Comparison of ENCODE assay signal across 18 cellular contexts in the genomic region with DNA sequence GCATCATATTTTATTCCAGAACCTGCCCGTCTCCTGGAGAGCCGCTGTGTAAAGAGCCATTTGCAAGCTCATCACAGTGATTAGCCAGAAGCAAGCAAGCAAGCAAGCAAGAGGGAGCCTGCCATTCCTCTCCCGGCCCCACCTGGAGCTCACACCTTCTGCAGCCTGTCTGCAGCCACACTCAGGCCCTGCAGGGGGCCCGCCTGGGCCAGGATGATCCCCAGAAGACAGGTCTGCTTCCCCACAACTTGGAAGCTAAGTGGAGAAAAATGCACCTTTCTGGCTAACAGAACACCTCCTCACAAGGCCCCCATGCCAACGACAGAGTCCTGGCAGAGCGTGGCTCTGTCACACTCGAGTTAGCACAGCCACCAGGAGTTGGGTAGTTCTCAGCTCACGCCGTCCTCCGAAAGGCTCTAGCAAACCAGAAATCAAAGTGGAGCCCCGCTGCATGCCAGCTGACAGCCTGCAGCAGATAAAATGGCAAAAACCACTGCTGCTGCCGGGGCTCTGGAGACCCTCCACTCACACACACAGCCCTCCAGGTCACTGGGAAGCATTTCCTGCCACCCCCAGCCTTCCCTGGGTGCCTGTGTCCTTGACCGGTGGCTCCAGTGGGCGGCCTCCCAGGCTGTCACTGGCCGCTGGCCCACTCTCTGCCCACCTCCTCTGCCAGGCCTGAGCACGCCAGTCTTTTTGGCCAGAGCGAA. TPM values are rescaled to one million over a fixed set of nuclear protein-coding genes. Genes with fewer than 3 reads are reported as not detected.
DNase-seq lines count a peak whose midpoint lies in the region; ATAC-seq and TF ChIP-seq lines count a peak whose summit lies in the region.
"Had no signal": no experiment of that assay in that cellular context is flagged by ENCODE, and none has a peak within 500 bp of the region (broad histone marks: within the 10 kb centered on the region; RNA-seq: fewer than 3 reads in every experiment).

No MANE protein-coding gene starts in this region.

- H3K36me3 Mint-ChIP-seq in naive thymus-derived CD8-positive, alpha-beta T cell, result peaks cover 0 to 14% (median 6%) of the 10 kb centered on the region in 3 donors

- ATAC-seq in naive thymus-derived CD8-positive, alpha-beta T cell, result no peak

- DNase-seq in NCI-H748 (lab: John Stamatoyannopoulos, UW; ENCODE audit: unreplicated experiment) (peak; percentile 15), NCI-H748 treated with DMSO at 0.1 percent for 48 hours (lab: John Stamatoyannopoulos, UW) (no peak), NCI-H69 (lab: John Stamatoyannopoulos, UW) (peak; percentile 84), iPS-NIHi11 (ENCODE audit: low spot score) (peak; percentile 65), thyroid gland (peak; percentile 88 to 90), MM.1S (no peak), GM19238 (ENCODE audit: insufficient read length, low spot score) (no peak)
- no peak for DNase-seq in naive thymus-derived CD8-positive, alpha-beta T cell
- DNase-seq: 8988T; activated CD4-positive, CD25-positive, alpha-beta regulatory T cell; activated T-cell treated with anti-CD3 and anti-CD28 coated beads, Interleukin-2, amount 50 U/mL, for 1 hour; DMS 273 treated with DMSO at 0.1 percent for 48 hours; hypothalamus; NCI-H82; sigmoid colon had no signal

- peak in 1 of 2 donors; percentile 6 for TF ChIP-seq POLR2A in thyroid gland (IDR thresholded peaks at IDR 0.05)

- H3F3A ChIP-seq in MM.1S (ENCODE audit: insufficient read depth, low read length), result no peaks in the 10 kb centered on the region

- no peak overlapping the region for H3K27ac Mint-ChIP-seq in naive thymus-derived CD8-positive, alpha-beta T cell

- no peaks in the 10 kb centered on the region for H3K9me2 ChIP-seq in MM.1S (replicated peaks; ENCODE audit: insufficient read depth, low read length)

- WGBS in thyroid gland, 2 donors, result 34 to 50% methylated on average over 13 to 15 of the region's 17 CpGs

- H2AFZ ChIP-seq in MM.1S (ENCODE audit: low read length), result no peak overlapping the region

- peak overlapping the region; percentile 71 to 92 (median 91) for H3K27ac ChIP-seq in thyroid gland
- H3K27ac ChIP-seq in MM.1S (ENCODE audit: low read length), result no peak overlapping the region
- H3K27ac ChIP-seq: ascending aorta, sigmoid colon, SJSA1, thoracic aorta had no signal

- no peak overlapping the region for H3K4me2 ChIP-seq in MM.1S (ENCODE audit: low read depth, low read length)

- POLR2A ChIA-PET in naive thymus-derived CD8-positive, alpha-beta T cell (lab: Charles Lee), result no interaction called here

- no peak overlapping the region for H3K4me3 Mint-ChIP-seq in naive thymus-derived CD8-positive, alpha-beta T cell

- H4K20me1 ChIP-seq in MM.1S (ENCODE audit: insufficient read depth, low read length), result no peaks in the 10 kb centered on the region

- TF ChIP-seq CTCF in thyroid gland (IDR thresholded peaks at IDR 0.05) (peak in 4 of 6 experiments; percentile 40 to 58 (median 50)), MM.1S (IDR thresholded peaks at IDR 0.05; ENCODE audit: low read length) (no peak)

- H3K4me3 ChIP-seq in thyroid gland (replicated peaks in 1 of 3), result peak overlapping the region in 1 of 3 donors; percentile 4
- H3K4me3 ChIP-seq in MM.1S (ENCODE audit: low read length), result no peak overlapping the region
- H3K4me3 ChIP-seq: ascending aorta, sigmoid colon, SJSA1, thoracic aorta had no signal

- peaks cover 26 to 32% of the 10 kb centered on the region in 2 donors for H3K4me1 ChIP-seq in thyroid gland
- H3K4me1 ChIP-seq in MM.1S (ENCODE audit: low read length), result no peaks in the 10 kb centered on the region
- H3K4me1 ChIP-seq: ascending aorta, sigmoid colon, SJSA1 had no signal

- no peaks in the 10 kb centered on the region for H3K9me3 ChIP-seq in thyroid gland
- no peaks in the 10 kb centered on the region for H3K9me3 ChIP-seq in MM.1S (replicated peaks; ENCODE audit: insufficient read depth, low read length)
- H3K9me3 ChIP-seq: ascending aorta, sigmoid colon, SJSA1, thoracic aorta had no signal

- H3K79me2 ChIP-seq in MM.1S (ENCODE audit: low read length), result no peaks in the 10 kb centered on the region

- H3K9ac ChIP-seq in MM.1S (ENCODE audit: low read length), result no peak overlapping the region

- no peaks in the 10 kb centered on the region for H3K4me1 Mint-ChIP-seq in naive thymus-derived CD8-positive, alpha-beta T cell

- H3K27me3 ChIP-seq in thyroid gland (no peaks in the 10 kb centered on the region), MM.1S (replicated peaks; ENCODE audit: insufficient read depth, low read length) (no peaks in the 10 kb centered on the region)
- H3K27me3 ChIP-seq: ascending aorta, sigmoid colon had no signal

- H3K36me3 ChIP-seq in thyroid gland, result no peaks in the 10 kb centered on the region
- H3K36me3 ChIP-seq in MM.1S (replicated peaks; ENCODE audit: insufficient read depth, low read length), result no peaks in the 10 kb centered on the region
- H3K36me3 ChIP-seq: ascending aorta, sigmoid colon, SJSA1, thoracic aorta had no signal

- intact Hi-C loops in thyroid gland (cut with DNase I), result no loop called here

- H3K9me3 Mint-ChIP-seq in naive thymus-derived CD8-positive, alpha-beta T cell, result peaks cover 0 to 13% (median 2%) of the 10 kb centered on the region in 9 donors

- peaks cover 0 to 2% (median 0%) of the 10 kb centered on the region in 5 donors for H3K27me3 Mint-ChIP-seq in naive thymus-derived CD8-positive, alpha-beta T cell

RNA-seq across cellular contexts. Expression of gene DCTD, which starts 54.9 kb away (rescaled TPM):
- total RNA-seq in thyroid gland, result 100 to 1,000 TPM in 3 of 4 donors, 10 to 100 TPM in 1; 99.3 to 150 (median 119) TPM
- 10 to 100 TPM; 78.8 to 80.1 TPM for total RNA-seq in naive thymus-derived CD8-positive, alpha-beta T cell
- 10 to 100 TPM; 87.3 to 95.9 (median 93.4) TPM for polyA plus RNA-seq in naive thymus-derived CD8-positive, alpha-beta T cell

Comparison
In these comparisons a context has a peak if more than half of its experiments do, and no peak if none do; other contexts are left out.
1. DNase-seq: peak in NCI-H748 (single experiment), NCI-H69 (single experiment), iPS-NIHi11 (single experiment) and thyroid gland (2 of 2); none in NCI-H748 treated with DMSO at 0.1 percent for 48 hours (single experiment), naive thymus-derived CD8-positive, alpha-beta T cell (0 of 10), MM.1S (single experiment) and GM19238 (single experiment).